8 cellular contexts compared by ENCODE assay signal in the genomic region with DNA sequence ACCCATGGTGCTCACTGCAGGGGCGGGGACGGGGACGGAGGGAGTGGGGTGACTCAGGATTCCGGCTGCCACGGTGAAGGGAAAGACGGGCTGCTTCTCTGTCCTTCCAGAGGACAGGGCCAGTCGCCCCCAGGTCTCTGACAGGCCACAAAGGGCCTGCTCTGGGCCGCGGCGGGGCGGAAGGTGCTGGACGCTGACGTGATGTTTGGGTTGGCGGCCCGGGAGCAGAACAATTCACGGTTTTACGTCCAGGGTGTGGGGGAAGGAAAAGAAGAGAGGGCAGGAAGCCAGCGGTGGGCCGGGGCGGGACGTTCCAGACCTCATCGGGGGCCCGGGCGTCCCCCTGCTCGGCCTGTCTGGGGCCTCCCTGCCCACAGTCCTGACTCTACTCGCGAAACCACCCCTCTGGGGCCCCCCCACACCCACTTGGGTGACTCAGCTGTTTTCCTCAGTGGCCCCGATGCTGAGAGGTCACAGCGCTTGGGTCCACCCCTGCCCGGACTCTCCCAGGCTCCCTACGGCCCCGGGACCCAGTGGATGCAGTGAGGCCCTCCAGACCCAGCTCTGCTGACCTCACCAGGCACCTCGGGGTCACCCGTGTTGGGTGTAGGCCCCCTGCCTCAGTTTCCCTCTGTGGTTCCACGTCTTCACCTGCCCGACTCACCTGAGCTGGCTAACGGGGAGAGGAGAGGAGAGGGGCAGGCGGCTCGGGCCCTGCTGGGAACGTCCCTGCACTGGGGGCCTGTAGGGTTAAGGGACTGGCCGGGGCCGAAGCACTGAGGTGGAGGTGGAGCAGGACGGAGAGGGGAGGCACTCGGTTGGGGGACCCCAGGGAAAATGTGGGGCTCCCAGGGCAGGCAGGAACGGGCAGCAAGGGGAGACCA.
A peak's percentile ranks its signal among the peaks of the same experiment; 100 is the strongest.
DNase-seq lines count a peak whose midpoint lies in the region; ATAC-seq and TF ChIP-seq lines count a peak whose summit lies in the region.

No MANE protein-coding gene starts in this region.

- peak overlapping the region; percentile 87 for H3K9ac ChIP-seq in adipocyte (ENCODE audit: low read length)

- POLR2A ChIA-PET in RWPE1 (lab: Yijun Ruan, JAX; ENCODE audit: low non-redundant PET) = no interaction called here

- H3K36me3 ChIP-seq in adipocyte (ENCODE audit: control insufficient read depth, insufficient read depth, low read length, severe bottlenecking) = peaks cover 4% of the 10 kb centered on the region

- H3K9me3 ChIP-seq in adipocyte (ENCODE audit: control insufficient read depth, low read length) = no peaks in the 10 kb centered on the region

- TF ChIP-seq CTCF in RWPE1 (conservative IDR thresholded peaks at IDR 0.05; ENCODE audit: low read depth) = no peak

- peaks cover 19% of the 10 kb centered on the region for H3K4me1 ChIP-seq in adipocyte (ENCODE audit: control insufficient read depth, insufficient read depth, low read length)

- H3K4me3 ChIP-seq in adipocyte (ENCODE audit: low read length) = peak overlapping the region; percentile 63

- CTCF ChIA-PET in RWPE1 (lab: Yijun Ruan, JAX) = interaction anchor here (0.6 to 0.7 kb wide), 2 partner anchors 11 to 32 kb away, joined by 3 to 4 read pairs; no protein-coding TSS in a partner anchor

- DNase-seq in GOT3 (lab: John Stamatoyannopoulos, UW) = peak; percentile 40
- peak; percentile 83 for DNase-seq in adipocyte (ENCODE audit: low read depth)
- DNase-seq in stimulated activated CD8-positive, alpha-beta memory T cell treated with anti-CD3 and anti-CD28 coated beads, Interleukin-12 subunit alpha, Interleukin-12 subunit beta, amount 100 ng/mL, for 1 hour (ENCODE audit: low read depth) = peak; percentile 20
- DNase-seq in SKM-1 (lab: John Stamatoyannopoulos, UW; ENCODE audit: unreplicated experiment) = no peak
- no peak for DNase-seq in RWPE1 (ENCODE audit: low spot score)
- DNase-seq in midbrain (lab: John Stamatoyannopoulos, UW) = no peak

- ATAC-seq in GM19324 (IDR thresholded peaks at IDR 0.05; ENCODE audit: low FRiP score, unreplicated experiment) = no peak

- peak overlapping the region; percentile 88 for H3K27ac ChIP-seq in layer of hippocampus (ENCODE audit: low read depth, low read length)
- H3K27ac ChIP-seq in RWPE1 = no peak overlapping the region

- H3K27me3 ChIP-seq in adipocyte (replicated peaks; ENCODE audit: control insufficient read depth, insufficient read depth, low read length) (no peaks in the 10 kb centered on the region), layer of hippocampus (ENCODE audit: control insufficient read depth, insufficient read depth, low read length) (no peaks in the 10 kb centered on the region)

Comparison
In these comparisons a context has a peak if more than half of its experiments do, and no peak if none do; other contexts are left out.
1. DNase-seq: peak in GOT3 (single experiment), adipocyte (single experiment) and stimulated activated CD8-positive, alpha-beta memory T cell treated with anti-CD3 and anti-CD28 coated beads, Interleukin-12 subunit alpha, Interleukin-12 subunit beta, amount 100 ng/mL, for 1 hour (single experiment); none in SKM-1 (single experiment), RWPE1 (single experiment) and midbrain (single experiment).